Comparison of ENCODE assay signal across 1 cellular context in genomic region chr14:88013750-88014349, GRCh38.
TF ChIP-seq lines count a peak whose summit lies in the region.

No MANE protein-coding gene starts in this region.

TF ChIP-seq in HCT116, 20 proteins besides CTCF, POLR2A, EP300 and RAD21 (continued from another document):
- TF ChIP-seq ATF3 (IDR thresholded peaks at IDR 0.05), result no peak
- no peak for TF ChIP-seq CBX3 (IDR thresholded peaks at IDR 0.05; ENCODE audit: low read depth)
- TF ChIP-seq ZBTB33 (IDR thresholded peaks at IDR 0.05; ENCODE audit: extremely low read depth, insufficient replicate concordance, low read length), result no peak
- no peak for TF ChIP-seq EZH2 (IDR thresholded peaks at IDR 0.05)
- no peak for TF ChIP-seq JUND (IDR thresholded peaks at IDR 0.05)
TF ChIP-seq in HCT116: peak in this region for 0.
